ENCODE assay signal across 1 cellular context in genomic region chr4:8893624-8894423, GRCh38.
TF ChIP-seq lines count a peak whose summit lies in the region.

No MANE protein-coding gene starts in this region.

TF ChIP-seq in HepG2, 621 proteins besides CTCF, POLR2A, EP300 and RAD21:
- TF ChIP-seq MAFK (conservative IDR thresholded peaks at IDR 0.05 in 1 of 2, IDR thresholded peaks at IDR 0.05 in 1 of 2; ENCODE audit: low read length in 2 of 2), result no peak
- peak; percentile 77; the same call in 1 of the 2 replicates for TF ChIP-seq EZH2 (conservative IDR thresholded peaks at IDR 0.05; ENCODE audit: low read depth, low read length)
- TF ChIP-seq TEAD2 (CRISPR knock-in tag; IDR thresholded peaks at IDR 0.05), result no peak
- TF ChIP-seq ZNF687 (CRISPR knock-in tag; IDR thresholded peaks at IDR 0.05), result peak; percentile 22; the same call in 1 of the 2 replicates
- TF ChIP-seq ZFP91 (CRISPR knock-in tag; IDR thresholded peaks at IDR 0.05; ENCODE audit: borderline replicate concordance), result 0 out of 2 replicates have a peak, but pooled peaks have one; percentile 19
- peak; percentile 95 for TF ChIP-seq ZNF800 (CRISPR knock-in tag; IDR thresholded peaks at IDR 0.05)
- TF ChIP-seq ZNF7 (CRISPR knock-in tag; IDR thresholded peaks at IDR 0.05), result no peak
- no peak for TF ChIP-seq CC2D1A (CRISPR knock-in tag; IDR thresholded peaks at IDR 0.05)
- TF ChIP-seq MTF2 (CRISPR knock-in tag; IDR thresholded peaks at IDR 0.05; ENCODE audit: borderline replicate concordance), result 0 out of 2 replicates have a peak, but pooled peaks have one; percentile 36
- peak; percentile 14; the same call in 1 of the 2 replicates for TF ChIP-seq MYPOP (CRISPR knock-in tag; IDR thresholded peaks at IDR 0.05)
- no peak for TF ChIP-seq SNRNP70 (IDR thresholded peaks at IDR 0.05; ENCODE audit: low read depth, low read length)
- no peak for TF ChIP-seq RFXAP (CRISPR knock-in tag; IDR thresholded peaks at IDR 0.05; ENCODE audit: borderline replicate concordance)
- no peak for TF ChIP-seq BORCS8-MEF2B (CRISPR knock-in tag; IDR thresholded peaks at IDR 0.05)
- no peak for TF ChIP-seq SIX1 (CRISPR knock-in tag; IDR thresholded peaks at IDR 0.05; ENCODE audit: borderline replicate concordance)
- TF ChIP-seq ZNF549 (CRISPR knock-in tag; IDR thresholded peaks at IDR 0.05), result no peak
- peak; percentile 14 for TF ChIP-seq HNRNPLL (IDR thresholded peaks at IDR 0.05; ENCODE audit: low read depth, low read length, poor library complexity, severe bottlenecking)
